ENCODE assay signal across 1 cellular context in genomic region chr1:109242387-109242786, GRCh38.
TF ChIP-seq lines count a peak whose summit lies in the region.

No MANE protein-coding gene starts in this region.

TF ChIP-seq in GM23338, 12 proteins besides CTCF, POLR2A, EP300 and RAD21 (continued from another document):
- TF ChIP-seq ZNF462 (CRISPR knock-in tag; IDR thresholded peaks at IDR 0.05) (no peak), REST (IDR thresholded peaks at IDR 0.05; ENCODE audit: unreplicated experiment) (no peak), EZH2phosphoT487 (IDR thresholded peaks at IDR 0.05; ENCODE audit: unreplicated experiment) (no peak), EZH2 (IDR thresholded peaks at IDR 0.05; ENCODE audit: low read depth, unreplicated experiment) (no peak)
TF ChIP-seq in GM23338: peak in this region for 0.
